Comparison of ENCODE assay signal across 8 cellular contexts in the genomic region with DNA sequence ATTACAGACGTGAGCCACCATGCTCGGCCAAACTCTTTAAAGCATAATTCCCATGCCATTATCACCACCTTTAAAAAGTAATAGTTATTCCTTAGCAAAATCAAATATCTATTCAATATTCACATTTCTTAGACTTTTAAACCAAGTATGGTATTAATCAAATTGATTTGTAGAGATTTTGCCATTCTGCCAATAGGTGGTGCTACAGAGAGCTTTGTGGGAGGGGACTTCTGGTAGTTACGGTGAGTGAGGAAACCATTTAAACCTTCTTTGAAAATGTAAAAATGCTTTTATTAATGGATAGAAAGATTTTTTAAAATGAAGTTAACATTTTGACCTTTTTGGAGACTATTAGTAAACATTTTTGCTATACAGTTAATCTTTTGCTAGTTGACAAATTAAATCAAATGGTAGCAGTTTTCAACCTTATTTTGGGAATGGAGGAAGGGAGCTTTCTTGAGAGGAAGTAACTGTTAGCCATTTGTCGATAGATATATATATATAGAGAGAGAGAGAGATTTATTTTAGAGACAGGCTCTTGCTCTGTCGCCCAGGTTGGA.
A peak's percentile ranks its signal among the peaks of the same experiment; 100 is the strongest.
DNase-seq lines count a peak whose midpoint lies in the region; ATAC-seq and TF ChIP-seq lines count a peak whose summit lies in the region.

No MANE protein-coding gene starts in this region.

- ATAC-seq in HG03460 (IDR thresholded peaks at IDR 0.05; ENCODE audit: unreplicated experiment) (peak; percentile 64), HG03039 (IDR thresholded peaks at IDR 0.05; ENCODE audit: unreplicated experiment) (no peak)

- no peak overlapping the region for H3K4me3 ChIP-seq in WI38 (ENCODE audit: low read depth, low read length)

- TF ChIP-seq CTCF in WI38 (IDR thresholded peaks at IDR 0.05; ENCODE audit: low read depth, low read length), result peak; percentile 30; the same call in 1 of the 2 replicates

- peak; percentile 26 for DNase-seq in AG08395 (ENCODE audit: low spot score)
- DNase-seq in GM03348 (ENCODE audit: low spot score), result peak; percentile 35
- peak; percentile 32 for DNase-seq in iPS-NIHi11 (ENCODE audit: low spot score)
- no peak for DNase-seq in DMS79 (lab: John Stamatoyannopoulos, UW)
- DNase-seq in activated CD8-positive, alpha-beta memory T cell treated with anti-CD3 and anti-CD28 coated beads, Interleukin-2, amount 50 U/mL, for 48 hours, result no peak

Comparison
In these comparisons a context has a peak if more than half of its experiments do, and no peak if none do; other contexts are left out.
1. DNase-seq: peak in AG08395 (single experiment), GM03348 (single experiment) and iPS-NIHi11 (single experiment); none in DMS79 (single experiment) and activated CD8-positive, alpha-beta memory T cell treated with anti-CD3 and anti-CD28 coated beads, Interleukin-2, amount 50 U/mL, for 48 hours (single experiment).